Comparison of ENCODE assay signal across 13 cellular contexts in genomic region chr15:93057618-93058017, GRCh38. TPM values are rescaled to one million over a fixed set of nuclear protein-coding genes. Genes with fewer than 3 reads are reported as not detected.
"Had no signal": no experiment of that assay in that cellular context is flagged by ENCODE, and none has a peak within 500 bp of the region (broad histone marks: within the 10 kb centered on the region; RNA-seq: fewer than 3 reads in every experiment).

No MANE protein-coding gene starts in this region.

- H3K4me1 Mint-ChIP-seq: activated B cell treated with CpG ODN at 0.5 μM for 24 hours; activated CD4-positive, alpha-beta memory T cell treated with anti-CD3 and anti-CD28 coated beads, Interleukin-2, amount 10 ng/mL, durations not matched to agents 7 days and 5 days; activated CD8-positive, alpha-beta memory T cell treated with anti-CD3 and anti-CD28 coated beads, Interleukin-2, amount 10 ng/mL, durations not matched to agents 7 days and 5 days had no signal

- H3K36me3 ChIP-seq: neutrophil had no signal

- DNase-seq: activated B cell treated with CpG ODN at 0.5 μM for 24 hours; activated CD4-positive, alpha-beta memory T cell treated with anti-CD3 and anti-CD28 coated beads, Interleukin-2, amount 10 ng/mL, durations not matched to agents 7 days and 5 days; activated CD4-positive, alpha-beta T cell treated with anti-CD3 and anti-CD28 coated beads for 48 hours; activated CD8-positive, alpha-beta memory T cell treated with anti-CD3 and anti-CD28 coated beads, Interleukin-2, amount 10 ng/mL, durations not matched to agents 7 days and 5 days; foreskin keratinocyte; head of caudate nucleus; mammary epithelial cell; midbrain; stimulated activated CD4-positive, alpha-beta T cell treated with anti-CD3 and anti-CD28 coated beads, Interleukin-2, amount 100 ng/mL, for 24 hours; stimulated activated naive CD4-positive, alpha-beta T cell treated with Interleukin-2 at 50 U/mL for 16 hours had no signal

- ATAC-seq: activated CD8-positive, alpha-beta memory T cell treated with anti-CD3 and anti-CD28 coated beads, Interleukin-2, amount 10 ng/mL, durations not matched to agents 7 days and 5 days; foreskin keratinocyte had no signal

- H3K9me3 Mint-ChIP-seq: activated B cell treated with CpG ODN at 0.5 μM for 24 hours; activated CD4-positive, alpha-beta memory T cell treated with anti-CD3 and anti-CD28 coated beads, Interleukin-2, amount 10 ng/mL, durations not matched to agents 7 days and 5 days had no signal

- H3K27me3 ChIP-seq: tibial nerve had no signal

- H3K27me3 Mint-ChIP-seq: activated naive CD8-positive, alpha-beta T cell had no signal

- H3K36me3 Mint-ChIP-seq: activated CD8-positive, alpha-beta memory T cell treated with anti-CD3 and anti-CD28 coated beads, Interleukin-2, amount 10 ng/mL, durations not matched to agents 7 days and 5 days; activated naive CD8-positive, alpha-beta T cell had no signal

- H3K27ac ChIP-seq: foreskin keratinocyte, neutrophil had no signal

- H3K4me3 ChIP-seq: tibial nerve had no signal

- H3K4me3 Mint-ChIP-seq: activated B cell treated with CpG ODN at 0.5 μM for 24 hours; activated CD4-positive, alpha-beta memory T cell treated with anti-CD3 and anti-CD28 coated beads, Interleukin-2, amount 10 ng/mL, durations not matched to agents 7 days and 5 days; activated CD8-positive, alpha-beta memory T cell treated with anti-CD3 and anti-CD28 coated beads, Interleukin-2, amount 10 ng/mL, durations not matched to agents 7 days and 5 days; activated naive CD8-positive, alpha-beta T cell had no signal

- H3K27ac Mint-ChIP-seq: activated B cell treated with CpG ODN at 0.5 μM for 24 hours; activated CD4-positive, alpha-beta memory T cell treated with anti-CD3 and anti-CD28 coated beads, Interleukin-2, amount 10 ng/mL, durations not matched to agents 7 days and 5 days; activated CD8-positive, alpha-beta memory T cell treated with anti-CD3 and anti-CD28 coated beads, Interleukin-2, amount 10 ng/mL, durations not matched to agents 7 days and 5 days; activated naive CD8-positive, alpha-beta T cell had no signal

- H3K9me3 ChIP-seq: neutrophil, tibial nerve had no signal

RNA-seq across cellular contexts. Expression of gene RGMA, which starts 31.4 kb away (rescaled TPM):
- total RNA-seq: activated B cell treated with CpG ODN at 0.5 μM for 24 hours had no signal
